In the genomic region with DNA sequence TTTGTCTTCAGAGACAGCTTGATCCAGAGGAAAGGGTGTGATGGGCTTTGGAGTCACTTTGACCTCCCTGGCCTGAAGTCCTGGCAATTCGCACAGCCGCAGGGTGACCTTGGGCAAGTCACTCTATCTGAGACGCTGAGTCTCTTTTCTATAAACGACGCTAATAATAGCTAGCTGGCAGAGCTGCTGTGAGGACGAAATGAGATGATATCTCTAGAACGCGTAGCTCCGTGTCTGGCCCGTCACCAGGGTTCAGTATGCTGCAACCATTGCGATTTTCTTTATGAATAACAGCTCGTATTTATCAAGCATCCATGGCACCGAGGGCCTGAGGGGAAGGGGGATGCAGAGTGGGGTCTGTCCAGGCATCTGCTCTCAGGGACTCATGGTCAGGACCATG, we compare ENCODE assay signal across 22 cellular contexts. TPM values are rescaled to one million over a fixed set of nuclear protein-coding genes. Genes with fewer than 3 reads are reported as not detected.
A peak's percentile ranks its signal among the peaks of the same experiment; 100 is the strongest.
DNase-seq lines count a peak whose midpoint lies in the region; ATAC-seq and TF ChIP-seq lines count a peak whose summit lies in the region.
"Had no signal": no experiment of that assay in that cellular context is flagged by ENCODE, and none has a peak within 500 bp of the region (broad histone marks: within the 10 kb centered on the region; RNA-seq: fewer than 3 reads in every experiment).

No MANE protein-coding gene starts in this region.

- no peaks in the 10 kb centered on the region for H3K9me3 Mint-ChIP-seq in activated naive CD4-positive, alpha-beta T cell treated with anti-CD3 and anti-CD28 coated beads, Interleukin-2, amount 50 U/mL, for 72 hours
- H3K9me3 Mint-ChIP-seq: CD8-positive, alpha-beta T cell had no signal

- no peak for ATAC-seq in activated naive CD4-positive, alpha-beta T cell treated with anti-CD3 and anti-CD28 coated beads, Interleukin-2, amount 50 U/mL, for 72 hours
- ATAC-seq: CD8-positive, alpha-beta T cell; HepG2 had no signal

- TF ChIP-seq CTCF in BE2C (IDR thresholded peaks at IDR 0.05; ENCODE audit: low read depth, low read length): no peak
- no peak for TF ChIP-seq CTCF in C4-2B (conservative IDR thresholded peaks at IDR 0.05)

- H3K4me1 ChIP-seq in BE2C: no peaks in the 10 kb centered on the region; the same call in none of the 2 replicates
- H3K4me1 ChIP-seq: SJSA1 had no signal

- H3K27ac ChIP-seq in C4-2B (peak overlapping the region; percentile 96), cingulate gyrus (ENCODE audit: low read depth, low read length) (peak overlapping the region; percentile 15), layer of hippocampus (ENCODE audit: low read depth, low read length) (peak overlapping the region; percentile 42)
- H3K27ac ChIP-seq: GM23248, HL-60, SJSA1 had no signal

- no peaks in the 10 kb centered on the region for H3K36me3 ChIP-seq in BE2C
- H3K36me3 ChIP-seq: SJSA1 had no signal

- no peak overlapping the region for H3K4me3 ChIP-seq in BE2C (ENCODE audit: low read depth, low read length)
- H3K4me3 ChIP-seq: GM23248, SJSA1 had no signal

- H3K9me3 ChIP-seq in BE2C: no peaks in the 10 kb centered on the region
- H3K9me3 ChIP-seq: SJSA1 had no signal

- DNase-seq in BE2C (peak; percentile 19), middle frontal gyrus (ENCODE audit: extremely low spot score, low spot score) (no peak), HuH-7 (ENCODE audit: low spot score) (no peak)
- no peak for DNase-seq in activated naive CD4-positive, alpha-beta T cell treated with anti-CD3 and anti-CD28 coated beads, Interleukin-2, amount 50 U/mL, for 72 hours (ENCODE audit: low spot score in 2 of 2)
- DNase-seq: CD8-positive, alpha-beta T cell; DMS153; GM23248; HCEC 1CT; NCI-H1092 treated with DMSO at 0.1 percent for 48 hours; NCI-H1436 treated with DMSO at 0.1 percent for 48 hours; NCI-H1930; NK-92 treated with Interleukin-12 subunit alpha and Interleukin-12 subunit beta, amount 100 ng/mL, for 24 hours had no signal

- H3K27me3 ChIP-seq in BE2C (no peaks in the 10 kb centered on the region), layer of hippocampus (ENCODE audit: control insufficient read depth, insufficient read depth, low read length) (no peaks in the 10 kb centered on the region)

- H3K27ac Mint-ChIP-seq in activated naive CD4-positive, alpha-beta T cell treated with anti-CD3 and anti-CD28 coated beads, Interleukin-2, amount 50 U/mL, for 72 hours: no peak overlapping the region
- H3K27ac Mint-ChIP-seq: CD8-positive, alpha-beta T cell had no signal

- H3K36me3 Mint-ChIP-seq in activated naive CD4-positive, alpha-beta T cell treated with anti-CD3 and anti-CD28 coated beads, Interleukin-2, amount 50 U/mL, for 72 hours: no peaks in the 10 kb centered on the region
- H3K36me3 Mint-ChIP-seq: CD8-positive, alpha-beta T cell had no signal

RNA-seq across cellular contexts. Expression of a gene that starts 58.7 kb away (rescaled TPM):
- 0.69 TPM for polyA plus RNA-seq in BE2C (2012; ENCODE audit: insufficient read depth, insufficient read length, low read depth)
- total RNA-seq in activated naive CD4-positive, alpha-beta T cell treated with anti-CD3 and anti-CD28 coated beads, Interleukin-2, amount 50 U/mL, for 72 hours: not detected
- total RNA-seq: CD8-positive, alpha-beta T cell; G401; GM23248; HepG2; HT-29; NCI-H460; SJSA1 had no signal
- polyA plus RNA-seq: BJ, GM23248, HepG2 had no signal

Comparison
In these comparisons a context has a peak if more than half of its experiments do, and no peak if none do; other contexts are left out.
1. H3K27ac ChIP-seq: peak in every context shown above with its lines; median percentile 96 in C4-2B; 42 in layer of hippocampus; 15 in cingulate gyrus.